12 cellular contexts compared by ENCODE assay signal in genomic region chr10:110746969-110747608, GRCh38.
DNase-seq lines count a peak whose midpoint lies in the region; ATAC-seq and TF ChIP-seq lines count a peak whose summit lies in the region.
"Had no signal": no experiment of that assay in that cellular context is flagged by ENCODE, and none has a peak within 500 bp of the region (broad histone marks: within the 10 kb centered on the region; RNA-seq: fewer than 3 reads in every experiment).

No MANE protein-coding gene starts in this region.

- H3K4me3 ChIP-seq in Loucy (ENCODE audit: low read length, poor library complexity, severe bottlenecking) = no peak overlapping the region
- H3K4me3 ChIP-seq in effector memory CD4-positive, alpha-beta T cell (ENCODE audit: insufficient read depth, low read depth, low read length, poor library complexity, severe bottlenecking) = no peak overlapping the region
- H3K4me3 ChIP-seq: gastroesophageal sphincter, spleen had no signal

- no peaks in the 10 kb centered on the region for H3F3A ChIP-seq in Loucy (ENCODE audit: low read depth)

- TF ChIP-seq CTCF in Loucy (conservative IDR thresholded peaks at IDR 0.05; ENCODE audit: low read length) (no peak), mesothelial cell of epicardium (IDR thresholded peaks at IDR 0.05; ENCODE audit: unreplicated experiment) (no peak)

- H3K9me3 ChIP-seq in Loucy (ENCODE audit: insufficient read depth, low read depth, low read length) = no peaks in the 10 kb centered on the region
- no peaks in the 10 kb centered on the region for H3K9me3 ChIP-seq in effector memory CD4-positive, alpha-beta T cell (ENCODE audit: control insufficient read depth, low read length)

- H3K27me3 Mint-ChIP-seq in activated CD4-positive, alpha-beta T cell treated with anti-CD3 and anti-CD28 coated beads, Interleukin-2, amount 10 ng/mL, durations not matched to agents 24 days and 14 days = no peaks in the 10 kb centered on the region
- no peaks in the 10 kb centered on the region for H3K27me3 Mint-ChIP-seq in mesothelial cell of epicardium (ENCODE audit: low read depth)
- H3K27me3 Mint-ChIP-seq: IgD-negative memory B cell had no signal

- no peaks in the 10 kb centered on the region for H3K4me1 ChIP-seq in Loucy (ENCODE audit: insufficient read depth, low read length, poor library complexity, severe bottlenecking)
- H3K4me1 ChIP-seq in effector memory CD4-positive, alpha-beta T cell (ENCODE audit: control insufficient read depth, insufficient read depth, low read length, poor library complexity, severe bottlenecking) = peaks cover 24% of the 10 kb centered on the region

- H3K36me3 ChIP-seq in Loucy (ENCODE audit: insufficient read depth, low read length) = no peaks in the 10 kb centered on the region
- no peaks in the 10 kb centered on the region for H3K36me3 ChIP-seq in effector memory CD4-positive, alpha-beta T cell (ENCODE audit: control insufficient read depth, insufficient read depth, low read length)
- H3K36me3 ChIP-seq: gastroesophageal sphincter, spleen had no signal

- H3K4me2 ChIP-seq in Loucy (ENCODE audit: low read depth, low read length, poor library complexity, severe bottlenecking) = no peak overlapping the region

- H3K27ac Mint-ChIP-seq in activated CD4-positive, alpha-beta T cell treated with anti-CD3 and anti-CD28 coated beads, Interleukin-2, amount 10 ng/mL, durations not matched to agents 24 days and 14 days = peak overlapping the region; percentile 51
- no peak overlapping the region for H3K27ac Mint-ChIP-seq in mesothelial cell of epicardium

- H3K9me3 Mint-ChIP-seq in activated CD4-positive, alpha-beta T cell treated with anti-CD3 and anti-CD28 coated beads, Interleukin-2, amount 10 ng/mL, durations not matched to agents 24 days and 14 days = peaks cover 6% of the 10 kb centered on the region
- H3K9me3 Mint-ChIP-seq in mesothelial cell of epicardium = peaks cover 13% of the 10 kb centered on the region

- H3K79me2 ChIP-seq in Loucy (ENCODE audit: insufficient read depth, low read length) = no peaks in the 10 kb centered on the region
- H3K79me2 ChIP-seq: parathyroid adenoma had no signal

- H2AFZ ChIP-seq in Loucy (ENCODE audit: low read length) = 0 out of 2 replicates have a peak overlapping the region, but pooled peaks have one; percentile 6
- H2AFZ ChIP-seq: parathyroid adenoma had no signal

- DNase-seq in activated CD4-positive, alpha-beta T cell treated with anti-CD3 and anti-CD28 coated beads, Interleukin-2, amount 10 ng/mL, durations not matched to agents 24 days and 14 days = no peak
- DNase-seq in activated CD4-positive, alpha-beta T cell treated with anti-CD3 and anti-CD28 coated beads for 4 hours = no peak
- no peak for DNase-seq in effector memory CD4-positive, alpha-beta T cell
- DNase-seq in sciatic nerve (ENCODE audit: low spot score) (no peak), mesothelial cell of epicardium (ENCODE audit: low spot score in 2 of 2, unreplicated experiment in 2 of 2) (no peak), NCI-H69 (lab: John Stamatoyannopoulos, UW) (no peak)
- DNase-seq: spleen had no signal

- peaks cover 41% of the 10 kb centered on the region for H3K4me1 Mint-ChIP-seq in activated CD4-positive, alpha-beta T cell treated with anti-CD3 and anti-CD28 coated beads, Interleukin-2, amount 10 ng/mL, durations not matched to agents 24 days and 14 days
- no peaks in the 10 kb centered on the region for H3K4me1 Mint-ChIP-seq in mesothelial cell of epicardium

- intact Hi-C loops in activated CD4-positive, alpha-beta T cell treated with anti-CD3 and anti-CD28 coated beads, Interleukin-2, amount 10 ng/mL, durations not matched to agents 24 days and 14 days (cut with micrococcal nuclease) = loop anchor here (1.0 to 5.0 kb wide), 7 partner anchors 27 to 850 kb away; partner anchors contain the start of gene ADRA2A
- intact Hi-C loops in sciatic nerve (cut with DNase I) = no loop called here

- peak overlapping the region; percentile 34 for H3K27ac ChIP-seq in effector memory CD4-positive, alpha-beta T cell (ENCODE audit: insufficient read depth, low read length, poor library complexity, severe bottlenecking)
- H3K27ac ChIP-seq: parathyroid adenoma, spleen had no signal

- no peak overlapping the region for H3K9ac ChIP-seq in Loucy (ENCODE audit: low read depth, low read length, poor library complexity, severe bottlenecking)
- H3K9ac ChIP-seq: parathyroid adenoma had no signal

- ATAC-seq in GM18511 (IDR thresholded peaks at IDR 0.05; ENCODE audit: unreplicated experiment) (peak; percentile 37), sciatic nerve (no peak)

- H3K9me2 ChIP-seq in Loucy (replicated peaks; ENCODE audit: low read depth, low read length) = no peaks in the 10 kb centered on the region

- H4K20me1 ChIP-seq in Loucy (ENCODE audit: insufficient read depth, low read length, poor library complexity, severe bottlenecking) = no peaks in the 10 kb centered on the region

- no peaks in the 10 kb centered on the region for H3K27me3 ChIP-seq in Loucy (ENCODE audit: insufficient read depth, low read length, poor library complexity, severe bottlenecking)
- no peaks in the 10 kb centered on the region for H3K27me3 ChIP-seq in effector memory CD4-positive, alpha-beta T cell (replicated peaks; ENCODE audit: control insufficient read depth, insufficient read depth, low read length, poor library complexity, severe bottlenecking)
- H3K27me3 ChIP-seq: gastroesophageal sphincter, spleen had no signal

- peaks cover 4% of the 10 kb centered on the region for H3K36me3 Mint-ChIP-seq in activated CD4-positive, alpha-beta T cell treated with anti-CD3 and anti-CD28 coated beads, Interleukin-2, amount 10 ng/mL, durations not matched to agents 24 days and 14 days (ENCODE audit: low read depth)
- H3K36me3 Mint-ChIP-seq in mesothelial cell of epicardium = peaks cover 11% of the 10 kb centered on the region

- peak overlapping the region; percentile 31 for H3K4me3 Mint-ChIP-seq in activated CD4-positive, alpha-beta T cell treated with anti-CD3 and anti-CD28 coated beads, Interleukin-2, amount 10 ng/mL, durations not matched to agents 24 days and 14 days
- no peak overlapping the region for H3K4me3 Mint-ChIP-seq in mesothelial cell of epicardium
- H3K4me3 Mint-ChIP-seq: IgD-negative memory B cell had no signal
